32 cellular contexts compared by ENCODE assay signal in the genomic region with DNA sequence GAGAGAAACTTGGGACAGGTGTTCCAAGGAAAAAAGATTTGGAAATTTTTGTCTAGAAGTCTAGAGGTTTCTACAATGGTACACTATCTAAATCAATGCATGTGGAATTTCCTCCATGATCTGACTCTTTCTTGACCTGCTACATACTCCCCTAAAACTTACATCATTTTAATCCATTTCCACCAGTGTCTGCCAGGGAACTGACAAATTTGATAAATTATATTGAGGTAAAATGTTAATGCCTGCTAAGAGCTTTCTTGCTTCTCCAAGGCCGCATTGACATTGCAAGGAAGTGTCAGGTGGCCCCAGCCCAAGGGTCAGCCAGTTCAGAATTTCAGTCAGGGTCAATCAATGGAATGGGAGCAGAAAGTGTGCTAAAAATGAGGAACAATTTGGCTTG.
"Had no signal": no experiment of that assay in that cellular context is flagged by ENCODE, and none has a peak within 500 bp of the region (broad histone marks: within the 10 kb centered on the region; RNA-seq: fewer than 3 reads in every experiment).

No MANE protein-coding gene starts in this region.

- DNase-seq: activated CD4-positive, alpha-beta memory T cell treated with anti-CD3 and anti-CD28 coated beads, Interleukin-2, amount 10 ng/mL, durations not matched to agents 7 days and 5 days; activated CD4-positive, alpha-beta T cell treated with anti-CD3 and anti-CD28 coated beads for 36 hours; activated CD4-positive, alpha-beta T cell treated with anti-CD3 and anti-CD28 coated beads, Interleukin-2, amount 10 ng/mL, durations not matched to agents 7 days and 5 days; activated CD4-positive, alpha-beta T cell treated with anti-CD3 and anti-CD28 coated beads, Interleukin-2, amount 50 U/mL, for 4 hours; activated CD4-positive, CD25-positive, alpha-beta regulatory T cell; activated CD4-positive, CD25-positive, alpha-beta regulatory T cell treated with anti-CD3 and anti-CD28 coated beads, Interleukin-2, amount 50 U/mL, for 72 hours; activated CD8-positive, alpha-beta memory T cell treated with anti-CD3 and anti-CD28 coated beads, Interleukin-2, amount 50 U/mL, for 48 hours; activated gamma-delta T cell; activated naive CD4-positive, alpha-beta T cell; activated naive CD4-positive, alpha-beta T cell treated with anti-CD3 and anti-CD28 coated beads, Interleukin-2, amount 10 ng/mL, durations not matched to agents 7 days and 5 days; activated naive CD8-positive, alpha-beta T cell treated with anti-CD3 and anti-CD28 coated beads, Interleukin-2, amount 10 ng/mL, durations not matched to agents 7 days and 5 days; activated T-cell treated with anti-CD3 and anti-CD28 coated beads for 4 hours; activated T-cell treated with anti-CD3 and anti-CD28 coated beads, Interleukin-2, amount 50 U/mL, for 24 hours; activated T-cell treated with anti-CD3 and anti-CD28 coated beads, Interleukin-2, amount 50 U/mL, for 72 hours; amniotic stem cell; anterior cingulate cortex; brain microvascular endothelial cell; dorsolateral prefrontal cortex; effector memory CD4-positive, alpha-beta T cell; endodermal cell; foreskin fibroblast; glutamatergic neuron; heart left ventricle; T-cell; T1000; WERI-Rb-1 had no signal

- H3K9me3 ChIP-seq: heart left ventricle had no signal

- H3K27me3 ChIP-seq: brain microvascular endothelial cell, dorsolateral prefrontal cortex had no signal

- H3K27ac ChIP-seq: brain microvascular endothelial cell, coronary artery, dorsolateral prefrontal cortex, heart left ventricle had no signal

- FAIRE-seq: astrocyte, bronchial epithelial cell, frontal cortex had no signal

- ATAC-seq: activated CD4-positive, alpha-beta T cell treated with anti-CD3 and anti-CD28 coated beads for 36 hours; activated naive CD4-positive, alpha-beta T cell treated with anti-CD3 and anti-CD28 coated beads, Interleukin-2, amount 50 U/mL, for 72 hours; activated T-cell treated with anti-CD3 and anti-CD28 coated beads, Interleukin-2, amount 50 U/mL, for 72 hours; esophagus mucosa; heart left ventricle; T-cell had no signal

- H3K36me3 ChIP-seq: brain microvascular endothelial cell, heart left ventricle, WERI-Rb-1 had no signal

- H3K4me3 ChIP-seq: coronary artery, dorsolateral prefrontal cortex, heart left ventricle had no signal

- H3K4me1 ChIP-seq: heart left ventricle had no signal
